In genomic region chr19:4911786-4912672, GRCh38 we compare ENCODE assay signal across 8 cellular contexts. TPM values are rescaled to one million over a fixed set of nuclear protein-coding genes. Genes with fewer than 3 reads are reported as not detected.
DNase-seq lines count a peak whose midpoint lies in the region; ATAC-seq and TF ChIP-seq lines count a peak whose summit lies in the region.

No MANE protein-coding gene starts in this region.

- H4K20me1 ChIP-seq in BLaER1 treated with 17β-estradiol and CSF1 and Interleukin-3, amounts not matched to agents 10 nM and 100 nM = peaks cover 27 to 77% (median 63%) of the 10 kb centered on the region in 11 experiments

- H3K9me3 Mint-ChIP-seq in activated naive CD4-positive, alpha-beta T cell treated with anti-CD3 and anti-CD28 coated beads, Interleukin-2, amount 10 ng/mL, durations not matched to agents 7 days and 5 days = no peaks in the 10 kb centered on the region

- peak overlapping the region; percentile 20 to 97 (median 94); a peak in 21 of 22 replicates for H3K27ac ChIP-seq in BLaER1 treated with 17β-estradiol and CSF1 and Interleukin-3, amounts not matched to agents 10 nM and 100 nM
- H3K27ac ChIP-seq in SJSA1 (peak overlapping the region; percentile 35), gastroesophageal sphincter (peak overlapping the region in 2 of 4 donors; percentile 30 to 47), thoracic aorta (peak overlapping the region; percentile 61 to 71)

- peaks cover 53% of the 10 kb centered on the region for H3K36me3 Mint-ChIP-seq in activated naive CD4-positive, alpha-beta T cell treated with anti-CD3 and anti-CD28 coated beads, Interleukin-2, amount 10 ng/mL, durations not matched to agents 7 days and 5 days

- H3K4me2 ChIP-seq in BLaER1 treated with 17β-estradiol and CSF1 and Interleukin-3, amounts not matched to agents 10 nM and 100 nM = peak overlapping the region; percentile 87 to 100 (median 98)

- CTCF ChIA-PET in activated naive CD4-positive, alpha-beta T cell treated with anti-CD3 and anti-CD28 coated beads, Interleukin-2, amount 10 ng/mL, durations not matched to agents 7 days and 5 days (lab: Charles Lee) = interaction anchor here (0.5 to 5.9 kb wide), 20 partner anchors 9 to 1148 kb away, joined by 3 to 80 read pairs (median 5); partner anchors contain the start of genes ARRDC5, PLIN3 and TICAM1

- peak overlapping the region; percentile 67 to 95 (median 88) for H3K4me3 ChIP-seq in BLaER1 treated with 17β-estradiol and CSF1 and Interleukin-3, amounts not matched to agents 10 nM and 100 nM
- peak overlapping the region; percentile 92 for H3K4me3 ChIP-seq in SJSA1
- H3K4me3 ChIP-seq in gastroesophageal sphincter = peak overlapping the region in 1 of 2 donors; percentile 75
- peak overlapping the region; percentile 82 for H3K4me3 ChIP-seq in thoracic aorta

- TF ChIP-seq EP300 in gastroesophageal sphincter (IDR thresholded peaks at IDR 0.05) = no peak

- peak overlapping the region; percentile 76 to 99 (median 96) for H3K9ac ChIP-seq in BLaER1 treated with 17β-estradiol and CSF1 and Interleukin-3, amounts not matched to agents 10 nM and 100 nM

- peak; percentile 94 to 95 for DNase-seq in SJSA1 (ENCODE audit: low read depth in 1 of 2, low spot score in 2 of 2)
- DNase-seq in activated naive CD4-positive, alpha-beta T cell treated with anti-CD3 and anti-CD28 coated beads, Interleukin-2, amount 10 ng/mL, durations not matched to agents 7 days and 5 days = peak; percentile 82
- DNase-seq in omental fat pad (ENCODE audit: low spot score) = peak; percentile 52
- DNase-seq in thoracic aorta (ENCODE audit: low spot score) = peak; percentile 82

- TF ChIP-seq CTCF in gastroesophageal sphincter (IDR thresholded peaks at IDR 0.05) (peak in 3 of 4 experiments; percentile 66 to 71 (median 67)), omental fat pad (IDR thresholded peaks at IDR 0.05) (no peak), thoracic aorta (IDR thresholded peaks at IDR 0.05) (peak; percentile 60)

- peaks cover 0 to 70% (median 58%) of the 10 kb centered on the region in 11 experiments; a peak in 17 of 22 replicates for H3K36me3 ChIP-seq in BLaER1 treated with 17β-estradiol and CSF1 and Interleukin-3, amounts not matched to agents 10 nM and 100 nM
- H3K36me3 ChIP-seq in SJSA1 (peaks cover 73% of the 10 kb centered on the region), gastroesophageal sphincter (no peaks in the 10 kb centered on the region), thoracic aorta (no peaks in the 10 kb centered on the region)

- H3K27me3 ChIP-seq in BLaER1 treated with 17β-estradiol and CSF1 and Interleukin-3, amounts not matched to agents 10 nM and 100 nM = no peaks in the 10 kb centered on the region
- no peaks in the 10 kb centered on the region for H3K27me3 ChIP-seq in SJSA1 (replicated peaks)
- peaks cover 35% of the 10 kb centered on the region for H3K27me3 ChIP-seq in gastroesophageal sphincter
- H3K27me3 ChIP-seq in thoracic aorta (replicated peaks; ENCODE audit: insufficient read depth) = no peaks in the 10 kb centered on the region

- H3K4me3 Mint-ChIP-seq in activated naive CD4-positive, alpha-beta T cell treated with anti-CD3 and anti-CD28 coated beads, Interleukin-2, amount 10 ng/mL, durations not matched to agents 7 days and 5 days = peak overlapping the region; percentile 85

- TF ChIP-seq POLR2A in gastroesophageal sphincter (IDR thresholded peaks at IDR 0.05) = no peak

- H3K27ac Mint-ChIP-seq in activated naive CD4-positive, alpha-beta T cell treated with anti-CD3 and anti-CD28 coated beads, Interleukin-2, amount 10 ng/mL, durations not matched to agents 7 days and 5 days = peak overlapping the region; percentile 98

- no peaks in the 10 kb centered on the region for H3K27me3 Mint-ChIP-seq in activated naive CD4-positive, alpha-beta T cell treated with anti-CD3 and anti-CD28 coated beads, Interleukin-2, amount 10 ng/mL, durations not matched to agents 7 days and 5 days

- H3K4me1 Mint-ChIP-seq in activated naive CD4-positive, alpha-beta T cell treated with anti-CD3 and anti-CD28 coated beads, Interleukin-2, amount 10 ng/mL, durations not matched to agents 7 days and 5 days = peaks cover 68% of the 10 kb centered on the region

- peak; percentile 41 for ATAC-seq in HG03095 (IDR thresholded peaks at IDR 0.05; ENCODE audit: unreplicated experiment)
- ATAC-seq in gastroesophageal sphincter = peak; percentile 40
- peak; percentile 83 for ATAC-seq in omental fat pad (ENCODE audit: low FRiP score)
- peak; percentile 75 for ATAC-seq in thoracic aorta (ENCODE audit: insufficient number of reproducible peaks, low FRiP score, low read depth)
- no peak for ATAC-seq in HG02623 (IDR thresholded peaks at IDR 0.05; ENCODE audit: unreplicated experiment)

- WGBS in gastroesophageal sphincter (ENCODE audit: low coverage in 1 of 2), 2 donors = 22 to 62% methylated on average over 9 to 22 of the region's 29 CpGs

- H3K9me3 ChIP-seq in BLaER1 treated with 17β-estradiol and CSF1 and Interleukin-3, amounts not matched to agents 10 nM and 100 nM (replicated peaks in 1 of 11) = no peaks in the 10 kb centered on the region
- H3K9me3 ChIP-seq in SJSA1 (replicated peaks) (peaks cover 3% of the 10 kb centered on the region; the same call in 1 of the 2 replicates), gastroesophageal sphincter (no peaks in the 10 kb centered on the region), thoracic aorta (no peaks in the 10 kb centered on the region)

- H3K4me1 ChIP-seq in BLaER1 treated with 17β-estradiol and CSF1 and Interleukin-3, amounts not matched to agents 10 nM and 100 nM = peaks cover 61 to 85% (median 74%) of the 10 kb centered on the region in 10 experiments
- H3K4me1 ChIP-seq in SJSA1 (replicated peaks) (peaks cover 60% of the 10 kb centered on the region), gastroesophageal sphincter (peaks cover 0 to 32% (median 25%) of the 10 kb centered on the region in 3 donors), thoracic aorta (ENCODE audit: control insufficient read depth in 1 of 2, low read depth in 2 of 2) (peaks cover 8 to 43% of the 10 kb centered on the region in 2 donors)

RNA-seq across cellular contexts. Expression of gene UHRF1, which starts 2.7 kb away (rescaled TPM):
- total RNA-seq in SJSA1 (2014; rRNA removed; shearing (Covaris generic)) = 65.8 and 85.8 TPM in 2 replicates
- total RNA-seq in gastroesophageal sphincter (1 to 10 TPM in 1 of 4 donors, under 1 TPM in 3; 0.58 to 1.4 (median 0.73) TPM), omental fat pad (1 to 10 TPM in 2 of 4 donors, under 1 TPM in 2; 0.63 to 3.5 (median 1.0) TPM), thoracic aorta (1 to 10 TPM; 1.6 to 2.2 TPM)

RNA-seq across cellular contexts. Expression of gene ARRDC5, which starts 9.3 kb away (rescaled TPM):
- total RNA-seq in SJSA1 (2014; rRNA removed; shearing (Covaris generic)) = not detected in 2 replicates
- total RNA-seq in gastroesophageal sphincter (1 to 10 TPM in 1 of 4 donors, not detected in 3; 1.1 TPM), omental fat pad (1 to 10 TPM in 1 of 4 donors, under 1 TPM in 1, not detected in 2; 0.69 to 1.1 TPM), thoracic aorta (1 to 10 TPM in 1 of 2 donors, under 1 TPM in 1; 0.49 to 3.1 TPM)

RNA-seq across cellular contexts. Expression of gene PLIN3, which starts 44.6 kb away (rescaled TPM):
- 178 and 210 TPM in 2 replicates for total RNA-seq in SJSA1 (2014; rRNA removed; shearing (Covaris generic))
- total RNA-seq in gastroesophageal sphincter (10 to 100 TPM; 18.5 to 66.3 (median 34.7) TPM), omental fat pad (10 to 100 TPM; 23.1 to 64.0 (median 33.8) TPM), thoracic aorta (10 to 100 TPM; 41.7 to 51.6 TPM)

RNA-seq across cellular contexts. Expression of gene KDM4B, which starts 56.9 kb away (rescaled TPM):
- total RNA-seq in SJSA1 (2014; rRNA removed; shearing (Covaris generic)) = 9.1 and 12.8 TPM in 2 replicates
- 10 to 100 TPM; 29.2 to 43.8 (median 38.7) TPM for total RNA-seq in gastroesophageal sphincter
- 10 to 100 TPM; 16.3 to 38.3 (median 22.4) TPM for total RNA-seq in omental fat pad
- 10 to 100 TPM; 49.1 to 54.0 TPM for total RNA-seq in thoracic aorta

Comparison
In these comparisons a context has a peak if more than half of its experiments do, and no peak if none do; other contexts are left out.
1. CTCF ChIP-seq: peak in gastroesophageal sphincter (3 of 4) and thoracic aorta (single experiment); none in omental fat pad (0 of 3).
2. RNA of gene UHRF1, which starts 2.7 kb away (total RNA-seq): 65.8 to 85.8 TPM in SJSA1; 1.6 to 2.2 TPM in thoracic aorta, 0.63 to 3.5 TPM in omental fat pad and 0.58 to 1.4 TPM in gastroesophageal sphincter; every median in the first group is over 10 times any median in the second.
3. Peak in every context shown above with its lines, with median percentiles within 50 percentile points of each other: DNase-seq.